In the genomic region with DNA sequence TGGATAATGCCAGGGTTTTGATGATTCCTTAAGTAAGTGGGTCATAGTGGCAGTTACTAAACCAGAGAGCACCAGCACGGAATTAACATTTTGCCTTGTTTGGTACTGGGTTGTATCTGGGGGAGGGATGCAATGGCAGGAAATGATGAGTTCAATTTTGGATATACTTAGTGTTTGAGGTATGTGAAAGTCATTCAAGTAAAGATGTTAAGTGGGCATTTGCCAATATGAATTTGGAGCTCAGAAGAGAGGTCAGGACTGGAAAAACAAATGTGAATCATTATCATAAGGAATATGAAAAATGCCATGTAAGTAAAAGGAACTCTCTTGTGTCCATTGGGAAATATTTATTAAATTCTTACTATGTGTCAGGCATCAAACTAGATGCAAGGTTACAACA, we compare ENCODE assay signal across 25 cellular contexts. TPM values are rescaled to one million over a fixed set of nuclear protein-coding genes. Genes with fewer than 3 reads are reported as not detected.
A peak's percentile ranks its signal among the peaks of the same experiment; 100 is the strongest.
DNase-seq lines count a peak whose midpoint lies in the region; ATAC-seq and TF ChIP-seq lines count a peak whose summit lies in the region.
"Had no signal": no experiment of that assay in that cellular context is flagged by ENCODE, and none has a peak within 500 bp of the region (broad histone marks: within the 10 kb centered on the region; RNA-seq: fewer than 3 reads in every experiment).

No MANE protein-coding gene starts in this region.

- no peak for TF ChIP-seq CTCF in fibroblast of the aortic adventitia (IDR thresholded peaks at IDR 0.05; ENCODE audit: insufficient read depth, low read length)
- no peak for TF ChIP-seq CTCF in omental fat pad (IDR thresholded peaks at IDR 0.05)
- no peak for TF ChIP-seq CTCF in hepatocyte (IDR thresholded peaks at IDR 0.05; ENCODE audit: poor library complexity)

- H4K20me1 ChIP-seq in GM23248 (ENCODE audit: insufficient read depth): no peaks in the 10 kb centered on the region
- H4K20me1 ChIP-seq in hepatocyte (ENCODE audit: insufficient read depth, poor library complexity, severe bottlenecking): no peaks in the 10 kb centered on the region

- H2AFZ ChIP-seq in GM23248 (no peak overlapping the region), hepatocyte (no peak overlapping the region)

- no peaks in the 10 kb centered on the region for H3K27me3 ChIP-seq in GM23248 (replicated peaks; ENCODE audit: insufficient read depth)
- H3K27me3 ChIP-seq in hepatocyte: no peaks in the 10 kb centered on the region
- H3K27me3 ChIP-seq: gastrocnemius medialis had no signal

- peak overlapping the region; percentile 72 for H3K27ac ChIP-seq in GM23248
- no peak overlapping the region for H3K27ac ChIP-seq in hepatocyte
- H3K27ac ChIP-seq: gastrocnemius medialis, RWPE1, skin epidermis had no signal

- H3K36me3 ChIP-seq in GM23248 (ENCODE audit: low read depth): no peaks in the 10 kb centered on the region
- no peaks in the 10 kb centered on the region for H3K36me3 ChIP-seq in hepatocyte (replicated peaks; ENCODE audit: insufficient read depth, low read depth)
- H3K36me3 ChIP-seq: gastrocnemius medialis had no signal

- WGBS in GM23248 (ENCODE audit: low coverage in 1 of 2, low lambda C conversion rate in 2 of 2, missing lambda C conversion rate in 2 of 2), 2 experiments: 0% methylated on average over 1 of the region's 1 CpG
- 91% methylated on average over 1 of the region's 1 CpG for WGBS in hepatocyte (ENCODE audit: low lambda C conversion rate, missing lambda C conversion rate)

- H3K4me1 ChIP-seq in GM23248 (ENCODE audit: insufficient read depth) (peaks cover 55% of the 10 kb centered on the region), hepatocyte (ENCODE audit: insufficient read depth) (peaks cover 5% of the 10 kb centered on the region)

- no peaks in the 10 kb centered on the region for H3K9me2 ChIP-seq in GM23248 (ENCODE audit: insufficient read depth)
- no peaks in the 10 kb centered on the region for H3K9me2 ChIP-seq in hepatocyte (replicated peaks; ENCODE audit: insufficient read depth)

- H3K4me2 ChIP-seq in GM23248 (ENCODE audit: unreplicated experiment) (peak overlapping the region; percentile 72), hepatocyte (no peak overlapping the region)

- in situ Hi-C loops in GM23248 (cut with MboI): no loop called here

- DNase-seq in AG08395 (ENCODE audit: low spot score) (peak; percentile 26), GM23248 (peak; percentile 88), amniotic stem cell (lab: John Stamatoyannopoulos, UW) (peak; percentile 34), fibroblast of the aortic adventitia (ENCODE audit: low read depth) (peak; percentile 75), omental fat pad (ENCODE audit: low spot score) (no peak), hepatocyte (ENCODE audit: low spot score) (no peak)
- no peak for DNase-seq in central memory CD4-positive, alpha-beta T cell
- DNase-seq: activated CD4-positive, alpha-beta T cell treated with anti-CD3 and anti-CD28 coated beads for 36 hours; activated CD8-positive, alpha-beta memory T cell treated with anti-CD3 and anti-CD28 coated beads, Interleukin-2, amount 50 U/mL, for 4 hours; activated gamma-delta T cell; anterior cingulate cortex; CD4-positive, alpha-beta T cell; DMS153; gastrocnemius medialis; KG1; mesendoderm; naive thymus-derived CD8-positive, alpha-beta T cell; NCI-H1092; NCI-H524; stimulated activated CD4-positive, alpha-beta T cell treated with anti-CD3 and anti-CD28 coated beads, Interleukin-4, amount 100 ng/mL, for 24 hours had no signal

- H3K4me3 ChIP-seq in GM23248 (peak overlapping the region; percentile 34), fibroblast of the aortic adventitia (ENCODE audit: low read depth, low read length) (no peak overlapping the region), hepatocyte (no peak overlapping the region)
- H3K4me3 ChIP-seq: gastrocnemius medialis, skin epidermis had no signal

- peak overlapping the region; percentile 57 for H3K9ac ChIP-seq in GM23248

- ATAC-seq in omental fat pad (ENCODE audit: low FRiP score) (no peak), GM21447 (IDR thresholded peaks at IDR 0.05; ENCODE audit: unreplicated experiment) (no peak)
- ATAC-seq: activated CD4-positive, alpha-beta T cell treated with anti-CD3 and anti-CD28 coated beads for 36 hours; gastrocnemius medialis; naive thymus-derived CD8-positive, alpha-beta T cell had no signal

- no peaks in the 10 kb centered on the region for H3K9me3 ChIP-seq in GM23248 (ENCODE audit: low read depth)
- H3K9me3 ChIP-seq in hepatocyte (ENCODE audit: low read depth): no peaks in the 10 kb centered on the region
- H3K9me3 ChIP-seq: gastrocnemius medialis had no signal

- peaks cover 41% of the 10 kb centered on the region for H3F3A ChIP-seq in GM23248 (ENCODE audit: insufficient read depth)

- no peaks in the 10 kb centered on the region for H3K79me2 ChIP-seq in GM23248 (ENCODE audit: insufficient read depth)
- H3K79me2 ChIP-seq in hepatocyte: no peaks in the 10 kb centered on the region

RNA-seq across cellular contexts. Expression of a gene that starts 6.2 kb away (rescaled TPM):
- total RNA-seq in GM23248 (2014; rRNA removed; shearing (Covaris generic)): not detected in 2 replicates
- polyA plus RNA-seq in GM23248 (2016; fragmentation: Nextera tagmentation; extraction: Ambion mirVana) (not detected in 2 replicates), hepatocyte (not detected in 2 replicates)
- total RNA-seq in fibroblast of the aortic adventitia (ENCODE audit: low replicate concordance) (not detected in 2 replicates), omental fat pad (not detected), hepatocyte (not detected in 2 replicates)
- total RNA-seq: gastrocnemius medialis, progenitor cell of endocrine pancreas, urinary bladder had no signal
- polyA plus RNA-seq: naive thymus-derived CD8-positive, alpha-beta T cell had no signal

RNA-seq across cellular contexts. Expression of a gene that starts 6.3 kb away (rescaled TPM):
- total RNA-seq in GM23248 (2014; rRNA removed; shearing (Covaris generic)): 103 and 120 TPM in 2 replicates
- polyA plus RNA-seq in GM23248 (2016; fragmentation: Nextera tagmentation; extraction: Ambion mirVana) (52.3 and 52.7 TPM in 2 replicates), hepatocyte (21.4 and 27.4 TPM in 2 replicates)
- total RNA-seq in fibroblast of the aortic adventitia (ENCODE audit: low replicate concordance) (48.6 and 57.6 TPM in 2 replicates), omental fat pad (100 to 1,000 TPM in 1 of 4 donors, 10 to 100 TPM in 3; 80.9 to 117 (median 89.4) TPM), hepatocyte (54.3 and 56.3 TPM in 2 replicates)

RNA-seq across cellular contexts. Expression of a gene that starts 49.0 kb away (rescaled TPM):
- 0.32 TPM in 1 of 2 replicates, not detected in the other for total RNA-seq in GM23248 (2014; rRNA removed; shearing (Covaris generic))
- polyA plus RNA-seq in GM23248 (2016; fragmentation: Nextera tagmentation; extraction: Ambion mirVana) (0.70 and 0.99 TPM in 2 replicates), hepatocyte (0.60 and 1.2 TPM in 2 replicates)
- total RNA-seq in fibroblast of the aortic adventitia (ENCODE audit: low replicate concordance) (0.09 TPM in 1 of 2 replicates, not detected in the other), omental fat pad (1 to 10 TPM in 3 of 4 donors, under 1 TPM in 1; 0.56 to 5.9 (median 2.8) TPM), hepatocyte (0.88 and 1.2 TPM in 2 replicates)
- total RNA-seq: gastrocnemius medialis; naive thymus-derived CD8-positive, alpha-beta T cell; progenitor cell of endocrine pancreas had no signal

Comparison
In these comparisons a context has a peak if more than half of its experiments do, and no peak if none do; other contexts are left out.
1. DNase-seq: peak in AG08395 (single experiment), GM23248 (single experiment), amniotic stem cell (single experiment) and fibroblast of the aortic adventitia (single experiment); none in central memory CD4-positive, alpha-beta T cell (single experiment), omental fat pad (single experiment) and hepatocyte (single experiment).